14 cellular contexts compared by ENCODE assay signal in the genomic region with DNA sequence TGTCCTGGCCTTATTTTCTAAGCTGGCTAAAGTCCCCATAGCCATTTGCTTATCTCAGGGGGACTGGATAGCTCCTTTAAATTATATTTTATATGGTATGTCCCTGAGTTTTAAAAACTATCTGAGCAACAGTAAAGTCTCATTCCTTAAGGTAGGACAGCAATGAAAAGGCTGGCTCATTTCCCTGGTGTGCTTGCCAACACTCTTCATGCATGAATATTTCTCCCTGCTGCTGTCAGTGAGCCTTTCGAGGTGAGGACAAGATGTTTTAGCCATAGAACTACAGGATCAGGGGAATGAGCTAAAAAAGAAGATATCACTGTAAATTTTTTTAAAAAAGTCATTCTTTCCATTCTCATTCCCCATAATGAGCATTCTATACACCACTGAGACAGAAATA.
"Had no signal": no experiment of that assay in that cellular context is flagged by ENCODE, and none has a peak within 500 bp of the region (broad histone marks: within the 10 kb centered on the region; RNA-seq: fewer than 3 reads in every experiment).

No MANE protein-coding gene starts in this region.

- H3K36me3 Mint-ChIP-seq: brain had no signal

- H3K27ac ChIP-seq: esophagus squamous epithelium, right lobe of liver, upper lobe of left lung had no signal

- H3K4me3 Mint-ChIP-seq: brain; central memory CD8-positive, alpha-beta T cell had no signal

- H3K4me1 Mint-ChIP-seq: central memory CD8-positive, alpha-beta T cell had no signal

- H3K36me3 ChIP-seq: esophagus squamous epithelium, right lobe of liver, upper lobe of left lung had no signal

- H3K4me3 ChIP-seq: esophagus squamous epithelium, right lobe of liver, upper lobe of left lung had no signal

- H3K27me3 Mint-ChIP-seq: brain; central memory CD8-positive, alpha-beta T cell had no signal

- H3K9me3 Mint-ChIP-seq: brain had no signal

- H3K27ac Mint-ChIP-seq: brain had no signal

- H3K9me3 ChIP-seq: esophagus squamous epithelium, right lobe of liver, upper lobe of left lung had no signal

- DNase-seq: activated CD4-positive, alpha-beta T cell treated with anti-CD3 and anti-CD28 coated beads, Interleukin-2, amount 50 U/mL, for 1 hour; activated naive CD4-positive, alpha-beta T cell treated with Interleukin-2 at 50 U/mL for 16 hours; activated T-cell treated with anti-CD3 and anti-CD28 coated beads for 4 hours; effector CD8-positive, alpha-beta T cell; esophagus squamous epithelium; foreskin fibroblast; glutamatergic neuron; kidney glomerular epithelial cell; right lobe of liver; stimulated activated naive CD8-positive, alpha-beta T cell treated with anti-CD3 and anti-CD28 coated beads, Interleukin-15, Interleukin-2, amounts not matched to agents 100 U/mL and 50 U/mL, for 24 hours; SW 1271; upper lobe of left lung had no signal

- H3K4me1 ChIP-seq: esophagus squamous epithelium, upper lobe of left lung had no signal

- H3K27me3 ChIP-seq: right lobe of liver, upper lobe of left lung had no signal
